Comparison of ENCODE assay signal across 10 cellular contexts in genomic region chr14:70189678-70190077, GRCh38. TPM values are rescaled to one million over a fixed set of nuclear protein-coding genes. Genes with fewer than 3 reads are reported as not detected.
DNase-seq lines count a peak whose midpoint lies in the region; ATAC-seq, FAIRE-seq and TF ChIP-seq lines count a peak whose summit lies in the region.
"Had no signal": no experiment of that assay in that cellular context is flagged by ENCODE, and none has a peak within 500 bp of the region (broad histone marks: within the 10 kb centered on the region; RNA-seq: fewer than 3 reads in every experiment).

No MANE protein-coding gene starts in this region.

- no peak for TF ChIP-seq RAD21 in A549 (conservative IDR thresholded peaks at IDR 0.05 in 1 of 2, IDR thresholded peaks at IDR 0.05 in 1 of 2)

- H3K9me3 Mint-ChIP-seq in WTC11, result peaks cover 10% of the 10 kb centered on the region

- peak overlapping the region; percentile 100 for H3K4me2 ChIP-seq in A549

- TF ChIP-seq POLR2A in A549 (IDR thresholded peaks at IDR 0.05; ENCODE audit: low read length) (no peak), testis (IDR thresholded peaks at IDR 0.05) (no peak)

- H3K4me3 ChIP-seq in A549 (no peak overlapping the region; the same call in 2 of the 3 replicates), testis (no peak overlapping the region)

- TF ChIP-seq EP300 in A549 (IDR thresholded peaks at IDR 0.05), result no peak

- 49% methylated on average over 6 of the region's 6 CpGs for WGBS in A549 (ENCODE audit: missing lambda C conversion rate)
- WGBS in testis, 2 donors, result 42 to 50% methylated on average over 6 of the region's 6 CpGs

- no peak for FAIRE-seq in A549 (lab: Jason Lieb, UNC)
- FAIRE-seq: colon had no signal

- intact Hi-C loops in testis (cut with DNase I; ENCODE audit: low total_unique reads), result no loop called here

- peaks cover 37% of the 10 kb centered on the region for H3K4me1 Mint-ChIP-seq in WTC11

- H3K4me1 ChIP-seq in A549 (0 out of 3 replicates have a peak, but pooled peaks cover 3% of the 10 kb centered on the region), testis (no peaks in the 10 kb centered on the region)

- CTCF ChIA-PET in A549 (lab: Yijun Ruan, JAX) (no interaction called here), WTC11 (lab: Charles Lee) (interaction anchor here (0.9 to 2.1 kb wide), 10 partner anchors 10 to 128 kb away, joined by 3 to 9 read pairs (median 5); no protein-coding TSS in a partner anchor)

- ATAC-seq in A549 (no peak), WTC11 (peak; percentile 5; the same call in 1 of the 2 replicates), HG03565 (IDR thresholded peaks at IDR 0.05; ENCODE audit: unreplicated experiment) (no peak), HG03378 (IDR thresholded peaks at IDR 0.05; ENCODE audit: unreplicated experiment) (no peak)

- H3K9me3 ChIP-seq in A549, result 0 out of 3 replicates have a peak, but pooled peaks cover 3% of the 10 kb centered on the region
- H3K9me3 ChIP-seq in testis, result no peaks in the 10 kb centered on the region

- H3K27ac Mint-ChIP-seq in WTC11, result no peak overlapping the region

- H3K27ac ChIP-seq in A549 (no peak overlapping the region), testis (no peak overlapping the region)

- H3K4me3 Mint-ChIP-seq in WTC11, result peak overlapping the region; percentile 65

- peaks cover 58% of the 10 kb centered on the region for H3K27me3 Mint-ChIP-seq in WTC11 (ENCODE audit: low read depth)

- H3K36me3 ChIP-seq in testis (ENCODE audit: low read depth, missing control alignments), result no peaks in the 10 kb centered on the region

- H3K27me3 ChIP-seq in testis, result no peaks in the 10 kb centered on the region

- POLR2A ChIA-PET in A549 (lab: Yijun Ruan, JAX) (no interaction called here), WTC11 (lab: Charles Lee) (interaction anchor here (1.3 kb wide), 1 partner anchor 37 kb away, joined by 5 read pairs; no protein-coding TSS in a partner anchor)

- DNase-seq in A549 (ENCODE audit: low read depth in 1 of 2, low spot score in 1 of 2) (no peak), ELF-1 (ENCODE audit: low read depth, low spot score) (peak; percentile 31), WTC11 (ENCODE audit: low spot score) (peak; percentile 12), left kidney (ENCODE audit: low read depth, low spot score) (peak; percentile 8), NCI-H2029 (lab: John Stamatoyannopoulos, UW) (no peak), testis (no peak)
- DNase-seq: NCI-H2107 had no signal

- no peaks in the 10 kb centered on the region for H3K36me3 Mint-ChIP-seq in WTC11

- TF ChIP-seq CTCF in A549 (IDR thresholded peaks at IDR 0.05) (no peak), WTC11 (IDR thresholded peaks at IDR 0.05) (no peak), testis (IDR thresholded peaks at IDR 0.05) (no peak)

TF ChIP-seq in A549, 52 proteins besides CTCF, POLR2A, EP300 and RAD21:
- TF ChIP-seq RARB (CRISPR knock-in tag; IDR thresholded peaks at IDR 0.05) (no peak), MYC (IDR thresholded peaks at IDR 0.05; ENCODE audit: borderline replicate concordance, low read length) (no peak), CHD4 (IDR thresholded peaks at IDR 0.05; ENCODE audit: borderline replicate concordance) (no peak), JUN (IDR thresholded peaks at IDR 0.05) (no peak), FOSB (CRISPR knock-in tag; IDR thresholded peaks at IDR 0.05) (no peak), CHD2 (IDR thresholded peaks at IDR 0.05; ENCODE audit: low read length, partially characterized antibody) (no peak), CEBPB (IDR thresholded peaks at IDR 0.05) (no peak), HOXA7 (CRISPR knock-in tag; IDR thresholded peaks at IDR 0.05) (no peak)

TF ChIP-seq in WTC11, 78 proteins besides CTCF, POLR2A, EP300 and RAD21 (continues in another document):
- TF ChIP-seq PREB (CRISPR knock-in tag; IDR thresholded peaks at IDR 0.05; ENCODE audit: borderline replicate concordance) (no peak), JAZF1 (CRISPR knock-in tag; IDR thresholded peaks at IDR 0.05) (no peak), NR3C1 (CRISPR knock-in tag; conservative IDR thresholded peaks at IDR 0.05; ENCODE audit: low read depth) (no peak), E2F1 (CRISPR knock-in tag; IDR thresholded peaks at IDR 0.05) (no peak), ZNF263 (CRISPR knock-in tag; IDR thresholded peaks at IDR 0.05; ENCODE audit: low read depth) (no peak), ZNF416 (CRISPR knock-in tag; IDR thresholded peaks at IDR 0.05) (no peak), GRHL2 (CRISPR knock-in tag; IDR thresholded peaks at IDR 0.05; ENCODE audit: insufficient replicate concordance, severe bottlenecking) (no peak)
- TF ChIP-seq, protein P1, sequence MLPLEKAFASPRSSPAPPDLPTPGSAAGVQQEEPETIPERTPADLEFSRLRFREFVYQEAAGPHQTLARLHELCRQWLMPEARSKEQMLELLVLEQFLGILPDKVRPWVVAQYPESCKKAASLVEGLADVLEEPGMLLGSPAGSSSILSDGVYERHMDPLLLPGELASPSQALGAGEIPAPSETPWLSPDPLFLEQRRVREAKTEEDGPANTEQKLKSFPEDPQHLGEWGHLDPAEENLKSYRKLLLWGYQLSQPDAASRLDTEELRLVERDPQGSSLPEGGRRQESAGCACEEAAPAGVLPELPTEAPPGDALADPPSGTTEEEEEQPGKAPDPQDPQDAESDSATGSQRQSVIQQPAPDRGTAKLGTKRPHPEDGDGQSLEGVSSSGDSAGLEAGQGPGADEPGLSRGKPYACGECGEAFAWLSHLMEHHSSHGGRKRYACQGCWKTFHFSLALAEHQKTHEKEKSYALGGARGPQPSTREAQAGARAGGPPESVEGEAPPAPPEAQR (CRISPR knock-in tag; IDR thresholded peaks at IDR 0.05), result no peak
- TF ChIP-seq, protein P2, sequence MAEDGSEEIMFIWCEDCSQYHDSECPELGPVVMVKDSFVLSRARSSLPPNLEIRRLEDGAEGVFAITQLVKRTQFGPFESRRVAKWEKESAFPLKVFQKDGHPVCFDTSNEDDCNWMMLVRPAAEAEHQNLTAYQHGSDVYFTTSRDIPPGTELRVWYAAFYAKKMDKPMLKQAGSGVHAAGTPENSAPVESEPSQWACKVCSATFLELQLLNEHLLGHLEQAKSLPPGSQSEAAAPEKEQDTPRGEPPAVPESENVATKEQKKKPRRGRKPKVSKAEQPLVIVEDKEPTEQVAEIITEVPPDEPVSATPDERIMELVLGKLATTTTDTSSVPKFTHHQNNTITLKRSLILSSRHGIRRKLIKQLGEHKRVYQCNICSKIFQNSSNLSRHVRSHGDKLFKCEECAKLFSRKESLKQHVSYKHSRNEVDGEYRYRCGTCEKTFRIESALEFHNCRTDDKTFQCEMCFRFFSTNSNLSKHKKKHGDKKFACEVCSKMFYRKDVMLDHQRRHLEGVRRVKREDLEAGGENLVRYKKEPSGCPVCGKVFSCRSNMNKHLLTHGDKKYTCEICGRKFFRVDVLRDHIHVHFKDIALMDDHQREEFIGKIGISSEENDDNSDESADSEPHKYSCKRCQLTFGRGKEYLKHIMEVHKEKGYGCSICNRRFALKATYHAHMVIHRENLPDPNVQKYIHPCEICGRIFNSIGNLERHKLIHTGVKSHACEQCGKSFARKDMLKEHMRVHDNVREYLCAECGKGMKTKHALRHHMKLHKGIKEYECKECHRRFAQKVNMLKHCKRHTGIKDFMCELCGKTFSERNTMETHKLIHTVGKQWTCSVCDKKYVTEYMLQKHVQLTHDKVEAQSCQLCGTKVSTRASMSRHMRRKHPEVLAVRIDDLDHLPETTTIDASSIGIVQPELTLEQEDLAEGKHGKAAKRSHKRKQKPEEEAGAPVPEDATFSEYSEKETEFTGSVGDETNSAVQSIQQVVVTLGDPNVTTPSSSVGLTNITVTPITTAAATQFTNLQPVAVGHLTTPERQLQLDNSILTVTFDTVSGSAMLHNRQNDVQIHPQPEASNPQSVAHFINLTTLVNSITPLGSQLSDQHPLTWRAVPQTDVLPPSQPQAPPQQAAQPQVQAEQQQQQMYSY (CRISPR knock-in tag; IDR thresholded peaks at IDR 0.05), result no peak
- TF ChIP-seq, protein P3, sequence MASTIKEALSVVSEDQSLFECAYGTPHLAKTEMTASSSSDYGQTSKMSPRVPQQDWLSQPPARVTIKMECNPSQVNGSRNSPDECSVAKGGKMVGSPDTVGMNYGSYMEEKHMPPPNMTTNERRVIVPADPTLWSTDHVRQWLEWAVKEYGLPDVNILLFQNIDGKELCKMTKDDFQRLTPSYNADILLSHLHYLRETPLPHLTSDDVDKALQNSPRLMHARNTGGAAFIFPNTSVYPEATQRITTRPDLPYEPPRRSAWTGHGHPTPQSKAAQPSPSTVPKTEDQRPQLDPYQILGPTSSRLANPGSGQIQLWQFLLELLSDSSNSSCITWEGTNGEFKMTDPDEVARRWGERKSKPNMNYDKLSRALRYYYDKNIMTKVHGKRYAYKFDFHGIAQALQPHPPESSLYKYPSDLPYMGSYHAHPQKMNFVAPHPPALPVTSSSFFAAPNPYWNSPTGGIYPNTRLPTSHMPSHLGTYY (CRISPR knock-in tag; IDR thresholded peaks at IDR 0.05), result no peak

RNA-seq across cellular contexts. Expression of gene SLC8A3, which starts 0.9 kb away (rescaled TPM):
- polyA plus RNA-seq in A549 (2011; rRNA removed) (not detected in 2 replicates), A549 (2017; fragmentation: RNase III; extraction: RNeasy Plus Mini Kit Qiagen cat#74134 plus additional on column Dnase treatment) (not detected in 3 replicates), testis (ENCODE audit: insufficient read depth, low read depth, low replicate concordance) (0.61 TPM)
- polyA plus RNA-seq in A549 (2012; cell fraction: cytosol; rRNA removed), result not detected in 2 replicates
- polyA plus RNA-seq in A549 (2012; cell fraction: nucleus; rRNA removed), result not detected in 2 replicates
- polyA minus RNA-seq in A549 (2011; rRNA and poly(A)+ RNA removed), result 0.05 and 0.08 TPM in 2 replicates
- total RNA-seq in WTC11 (2021) (0.57 to 0.89 TPM (median 0.63 TPM) in 3 replicates), testis (under 1 TPM; 0.39 to 0.43 TPM)

Comparison
In these comparisons a context has a peak if more than half of its experiments do, and no peak if none do; other contexts are left out.
1. DNase-seq: peak in ELF-1 (single experiment), WTC11 (single experiment) and left kidney (single experiment); none in A549 (0 of 2), NCI-H2029 (single experiment) and testis (single experiment).